Comparison of ENCODE assay signal across 19 cellular contexts in genomic region chr19:1164684-1165531, GRCh38. TPM values are rescaled to one million over a fixed set of nuclear protein-coding genes. Genes with fewer than 3 reads are reported as not detected.
DNase-seq lines count a peak whose midpoint lies in the region; TF ChIP-seq lines count a peak whose summit lies in the region.
"Had no signal": no experiment of that assay in that cellular context is flagged by ENCODE, and none has a peak within 500 bp of the region (broad histone marks: within the 10 kb centered on the region; RNA-seq: fewer than 3 reads in every experiment).

No MANE protein-coding gene starts in this region.

- 52 to 67% methylated on average over 9 of the region's 21 CpGs for WGBS in esophagus squamous epithelium, 2 donors

- intact Hi-C loops in esophagus squamous epithelium (cut with DNase I): loop anchor here (10.0 kb wide), 1 partner anchor 50 kb away; no protein-coding TSS in a partner anchor

- H3K9me2 ChIP-seq in Karpas-422 (replicated peaks; ENCODE audit: insufficient read depth, low read length): no peaks in the 10 kb centered on the region

- H4K20me1 ChIP-seq in Karpas-422 (ENCODE audit: insufficient read depth, low read depth, low read length): 0 out of 2 replicates have a peak, but pooled peaks cover 5% of the 10 kb centered on the region

- H3K4me1 ChIP-seq in esophagus squamous epithelium (peaks cover 41 to 72% (median 43%) of the 10 kb centered on the region in 3 donors), neutrophil (ENCODE audit: control insufficient read depth in 1 of 2, insufficient read depth in 1 of 2, low read depth in 1 of 2, low read length in 1 of 2) (peaks cover 17 to 32% of the 10 kb centered on the region in 2 experiments), Karpas-422 (ENCODE audit: low read length) (peaks cover 7% of the 10 kb centered on the region)
- H3K4me1 ChIP-seq: HAP-1 had no signal

- DNase-seq in AG20443 (ENCODE audit: low spot score) (peak; percentile 52), NCI-H226 (peak; percentile 52), esophagus squamous epithelium (lab: John Stamatoyannopoulos, UW) (no peak), NAMALWA (ENCODE audit: low spot score) (no peak), Karpas-422 (no peak), OCI-M2 (lab: John Stamatoyannopoulos, UW; ENCODE audit: unreplicated experiment) (no peak), NCI-H1417 (lab: John Stamatoyannopoulos, UW) (no peak)
- DNase-seq: activated CD4-positive, alpha-beta T cell treated with anti-CD3 and anti-CD28 coated beads, Interleukin-2, amount 10 ng/mL, durations not matched to agents 7 days and 5 days; activated naive CD4-positive, alpha-beta T cell treated with anti-CD3 and anti-CD28 coated beads, Interleukin-2, amount 10 ng/mL, durations not matched to agents 7 days and 5 days; activated T-cell treated with anti-CD3 and anti-CD28 coated beads for 4 hours; AML-193; effector CD8-positive, alpha-beta T cell; GF-D8; MM.1S; naive thymus-derived CD4-positive, alpha-beta T cell; NCI-H2029 treated with DMSO at 0.1 percent for 48 hours; NCI-H524 had no signal

- no peak overlapping the region for H3K9ac ChIP-seq in Karpas-422 (ENCODE audit: low read length)

- H3K27me3 ChIP-seq in esophagus squamous epithelium (no peaks in the 10 kb centered on the region), neutrophil (no peaks in the 10 kb centered on the region), Karpas-422 (ENCODE audit: low read length) (no peaks in the 10 kb centered on the region)

- H2AFZ ChIP-seq in Karpas-422 (ENCODE audit: low read length): no peak overlapping the region

- no peak for TF ChIP-seq CTCF in esophagus squamous epithelium (IDR thresholded peaks at IDR 0.05)
- TF ChIP-seq CTCF in neutrophil (IDR thresholded peaks at IDR 0.05): no peak

- H3K9me3 ChIP-seq in esophagus squamous epithelium: no peaks in the 10 kb centered on the region
- no peaks in the 10 kb centered on the region for H3K9me3 ChIP-seq in neutrophil
- H3K9me3 ChIP-seq in Karpas-422 (ENCODE audit: low read length): no peaks in the 10 kb centered on the region; the same call in 1 of the 2 replicates
- H3K9me3 ChIP-seq: HAP-1 had no signal

- H3K27ac ChIP-seq in esophagus squamous epithelium (peak overlapping the region; percentile 5 to 40 (median 35)), neutrophil (peak overlapping the region; percentile 76), Karpas-422 (ENCODE audit: low read length) (no peak overlapping the region)

- peaks cover 47% of the 10 kb centered on the region for H3K79me2 ChIP-seq in Karpas-422 (ENCODE audit: low read length)

- H3K4me3 ChIP-seq in esophagus squamous epithelium (no peak overlapping the region), neutrophil (ENCODE audit: low read depth in 1 of 2, low read length in 1 of 2) (peak overlapping the region in 1 of 2 experiments; percentile 24), Karpas-422 (ENCODE audit: low read length) (no peak overlapping the region)
- H3K4me3 ChIP-seq: HAP-1 had no signal

- H3K36me3 ChIP-seq in esophagus squamous epithelium (peaks cover 0 to 41% (median 0%) of the 10 kb centered on the region in 3 donors), neutrophil (peaks cover 36% of the 10 kb centered on the region), Karpas-422 (ENCODE audit: insufficient read depth, low read length) (peaks cover 3% of the 10 kb centered on the region; the same call in 1 of the 2 replicates)

- TF ChIP-seq POLR2A in esophagus squamous epithelium (IDR thresholded peaks at IDR 0.05): no peak

- H3K4me2 ChIP-seq in Karpas-422 (ENCODE audit: low read depth, low read length, poor library complexity, severe bottlenecking): no peak overlapping the region

RNA-seq across cellular contexts. Expression of gene SBNO2, which starts 9.2 kb away (rescaled TPM):
- total RNA-seq in esophagus squamous epithelium: 10 to 100 TPM; 31.3 to 84.3 (median 68.3) TPM
- 7.9 and 17.1 TPM in 2 replicates for total RNA-seq in Karpas-422 (2014; rRNA removed; shearing (Covaris generic); ENCODE audit: low replicate concordance)

RNA-seq across cellular contexts. Expression of gene STK11, which starts 40.7 kb away (rescaled TPM):
- 10 to 100 TPM; 59.3 to 68.5 (median 61.6) TPM for total RNA-seq in esophagus squamous epithelium
- 40.3 and 102 TPM in 2 replicates for total RNA-seq in Karpas-422 (2014; rRNA removed; shearing (Covaris generic); ENCODE audit: low replicate concordance)

Comparison
In these comparisons a context has a peak if more than half of its experiments do, and no peak if none do; other contexts are left out.
1. DNase-seq: peak in AG20443 (single experiment) and NCI-H226 (single experiment); none in esophagus squamous epithelium (single experiment), NAMALWA (single experiment), Karpas-422 (single experiment), OCI-M2 (single experiment) and NCI-H1417 (0 of 3).